In genomic region chr6:21317634-21318033, GRCh38 we compare ENCODE assay signal across 27 cellular contexts.
"Had no signal": no experiment of that assay in that cellular context is flagged by ENCODE, and none has a peak within 500 bp of the region (broad histone marks: within the 10 kb centered on the region; RNA-seq: fewer than 3 reads in every experiment).

No MANE protein-coding gene starts in this region.

- DNase-seq: activated CD4-positive, alpha-beta T cell treated with anti-CD3 and anti-CD28 coated beads for 36 hours; activated CD4-positive, CD25-positive, alpha-beta regulatory T cell; activated CD8-positive, alpha-beta T cell treated with anti-CD3 and anti-CD28 coated beads, Interleukin-2, amount 10 ng/mL, durations not matched to agents 7 days and 5 days; activated effector memory CD4-positive, alpha-beta T cell treated with anti-CD3 and anti-CD28 coated beads, Interleukin-2, amount 50 U/mL, for 16 hours; activated naive CD4-positive, alpha-beta T cell treated with anti-CD3 and anti-CD28 coated beads, Interleukin-2, amount 10 ng/mL, durations not matched to agents 7 days and 5 days; activated naive CD8-positive, alpha-beta T cell treated with anti-CD3 and anti-CD28 coated beads, Interleukin-2, amount 10 ng/mL, durations not matched to agents 7 days and 5 days; brain microvascular endothelial cell; cortex of kidney; effector memory CD8-positive, alpha-beta T cell; foreskin keratinocyte; heart left ventricle; kidney glomerular epithelial cell; left lung; lower lobe of right lung; naive thymus-derived CD4-positive, alpha-beta T cell; retina; sigmoid colon; small intestine; stimulated activated CD4-positive, alpha-beta T cell treated with anti-CD3 and anti-CD28 coated beads, Interleukin-1b, Interleukin-23, amount 100 ng/mL, for 48 hours; stimulated activated CD4-positive, alpha-beta T cell treated with anti-CD3 and anti-CD28 coated beads, Interleukin-4, amount 100 ng/mL, for 4 hours; stimulated activated CD8-positive, alpha-beta memory T cell treated with anti-CD3 and anti-CD28 coated beads, Interleukin-4, amount 100 ng/mL, for 48 hours; stimulated activated naive CD8-positive, alpha-beta T cell treated with anti-CD3 and anti-CD28 coated beads, Interleukin-15, amount 100 ng/mL, for 72 hours; substantia nigra; upper lobe of left lung had no signal

- H3K9me3 ChIP-seq: ascending aorta, upper lobe of left lung, vagina had no signal

- H3K36me3 Mint-ChIP-seq: activated naive CD4-positive, alpha-beta T cell treated with anti-CD3 and anti-CD28 coated beads, Interleukin-2, amount 10 ng/mL, durations not matched to agents 7 days and 5 days; activated naive CD8-positive, alpha-beta T cell treated with anti-CD3 and anti-CD28 coated beads, Interleukin-2, amount 10 ng/mL, durations not matched to agents 7 days and 5 days; stimulated activated memory B cell treated with anti-CD40 and anti-IgM and Interleukin-4, amounts not matched to agents 10 μg/mL and 1 μg/mL and 100 μg/mL, for 72 hours had no signal

- H3K4me1 ChIP-seq: ascending aorta, foreskin keratinocyte, heart left ventricle, left lung, lower lobe of right lung, sigmoid colon, upper lobe of left lung, vagina had no signal

- H3K27me3 Mint-ChIP-seq: activated naive CD4-positive, alpha-beta T cell treated with anti-CD3 and anti-CD28 coated beads, Interleukin-2, amount 10 ng/mL, durations not matched to agents 7 days and 5 days had no signal

- H3K4me3 ChIP-seq: ascending aorta, heart left ventricle, left lung, lower lobe of right lung, sigmoid colon, upper lobe of left lung had no signal

- H3K27ac ChIP-seq: ascending aorta, brain microvascular endothelial cell, foreskin keratinocyte, heart left ventricle, left lung, lower lobe of right lung, sigmoid colon, upper lobe of left lung, vagina had no signal

- H3K27me3 ChIP-seq: ascending aorta, brain microvascular endothelial cell, foreskin keratinocyte, heart left ventricle, left lung, sigmoid colon, upper lobe of left lung, vagina had no signal

- H3K36me3 ChIP-seq: ascending aorta, brain microvascular endothelial cell, heart left ventricle, left lung, lower lobe of right lung, sigmoid colon, upper lobe of left lung, vagina had no signal

- H3K27ac Mint-ChIP-seq: activated CD4-positive, alpha-beta T cell treated with anti-CD3 and anti-CD28 coated beads for 36 hours; activated CD8-positive, alpha-beta T cell treated with anti-CD3 and anti-CD28 coated beads, Interleukin-2, amount 10 ng/mL, durations not matched to agents 7 days and 5 days; activated naive CD4-positive, alpha-beta T cell treated with anti-CD3 and anti-CD28 coated beads, Interleukin-2, amount 10 ng/mL, durations not matched to agents 7 days and 5 days; activated naive CD8-positive, alpha-beta T cell treated with anti-CD3 and anti-CD28 coated beads, Interleukin-2, amount 10 ng/mL, durations not matched to agents 7 days and 5 days; effector memory CD8-positive, alpha-beta T cell; naive thymus-derived CD4-positive, alpha-beta T cell; stimulated activated memory B cell treated with anti-CD40 and anti-IgM and Interleukin-4, amounts not matched to agents 10 μg/mL and 1 μg/mL and 100 μg/mL, for 72 hours; stimulated activated naive CD8-positive, alpha-beta T cell treated with anti-CD3 and anti-CD28 coated beads, Interleukin-15, amount 100 ng/mL, for 72 hours had no signal

- H3K4me1 Mint-ChIP-seq: activated CD4-positive, alpha-beta T cell treated with anti-CD3 and anti-CD28 coated beads for 36 hours; activated naive CD4-positive, alpha-beta T cell treated with anti-CD3 and anti-CD28 coated beads, Interleukin-2, amount 10 ng/mL, durations not matched to agents 7 days and 5 days; activated naive CD8-positive, alpha-beta T cell treated with anti-CD3 and anti-CD28 coated beads, Interleukin-2, amount 10 ng/mL, durations not matched to agents 7 days and 5 days; naive thymus-derived CD4-positive, alpha-beta T cell; stimulated activated memory B cell treated with anti-CD40 and anti-IgM and Interleukin-4, amounts not matched to agents 10 μg/mL and 1 μg/mL and 100 μg/mL, for 72 hours; stimulated activated naive CD8-positive, alpha-beta T cell treated with anti-CD3 and anti-CD28 coated beads, Interleukin-15, amount 100 ng/mL, for 72 hours had no signal

- H3K4me3 Mint-ChIP-seq: activated CD4-positive, alpha-beta T cell treated with anti-CD3 and anti-CD28 coated beads for 36 hours; activated CD8-positive, alpha-beta T cell treated with anti-CD3 and anti-CD28 coated beads, Interleukin-2, amount 10 ng/mL, durations not matched to agents 7 days and 5 days; activated naive CD4-positive, alpha-beta T cell treated with anti-CD3 and anti-CD28 coated beads, Interleukin-2, amount 10 ng/mL, durations not matched to agents 7 days and 5 days; activated naive CD8-positive, alpha-beta T cell treated with anti-CD3 and anti-CD28 coated beads, Interleukin-2, amount 10 ng/mL, durations not matched to agents 7 days and 5 days; effector memory CD8-positive, alpha-beta T cell; naive thymus-derived CD4-positive, alpha-beta T cell; stimulated activated memory B cell treated with anti-CD40 and anti-IgM and Interleukin-4, amounts not matched to agents 10 μg/mL and 1 μg/mL and 100 μg/mL, for 72 hours; stimulated activated naive CD8-positive, alpha-beta T cell treated with anti-CD3 and anti-CD28 coated beads, Interleukin-15, amount 100 ng/mL, for 72 hours had no signal
